8 cellular contexts compared by ENCODE assay signal in the genomic region with DNA sequence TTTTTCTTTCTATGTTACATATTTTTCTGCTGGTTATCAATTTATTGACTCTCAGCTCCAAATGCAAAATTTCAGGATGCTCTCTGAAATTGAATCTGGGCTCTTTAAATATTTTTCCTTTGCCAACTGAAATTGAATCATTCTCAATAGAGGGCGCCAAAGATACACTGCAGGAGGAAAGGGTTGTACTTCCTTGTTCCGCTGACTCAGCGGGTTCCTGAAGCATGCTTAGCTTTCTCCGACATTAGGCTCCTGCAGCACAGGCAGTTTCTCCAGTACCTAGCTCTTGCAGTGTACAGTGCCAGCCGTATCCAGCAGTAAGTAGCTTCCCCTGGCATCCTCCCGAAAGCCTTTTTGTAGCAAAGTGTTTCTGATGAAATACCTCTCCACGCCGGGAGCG. TPM values are rescaled to one million over a fixed set of nuclear protein-coding genes. Genes with fewer than 3 reads are reported as not detected.
DNase-seq lines count a peak whose midpoint lies in the region; ATAC-seq, FAIRE-seq and TF ChIP-seq lines count a peak whose summit lies in the region.
"Had no signal": no experiment of that assay in that cellular context is flagged by ENCODE, and none has a peak within 500 bp of the region (broad histone marks: within the 10 kb centered on the region; RNA-seq: fewer than 3 reads in every experiment).

No MANE protein-coding gene starts in this region.

- no peak for TF ChIP-seq POLR2A in GM12878 (IDR thresholded peaks at IDR 0.05; ENCODE audit: low read depth, low read length)
- no peak for TF ChIP-seq POLR2A in right lobe of liver (IDR thresholded peaks at IDR 0.05)

- H3K79me2 ChIP-seq in GM12878 (ENCODE audit: control insufficient read depth, insufficient read depth, low read length), result no peaks in the 10 kb centered on the region

- WGBS in GM12878 (ENCODE audit: insufficient coverage, insufficient replicate concordance, low lambda C conversion rate, missing lambda C conversion rate), result 45% methylated on average over 9 of the region's 9 CpGs
- 48% methylated on average over 9 of the region's 9 CpGs for WGBS in right lobe of liver (ENCODE audit: insufficient coverage, low coverage, low lambda C conversion rate, missing lambda C conversion rate)

- RAD21 ChIA-PET in GM12878 (lab: Charles Lee; ENCODE audit: unreplicated experiment), result interaction anchor here (0.8 kb wide), 1 partner anchor 131 kb away, joined by 4 read pairs; no protein-coding TSS in a partner anchor

- no peak overlapping the region for H3K4me2 ChIP-seq in GM12878 (ENCODE audit: control insufficient read depth, insufficient read depth)

- H3K27me3 ChIP-seq in GM12878 (replicated peaks in 1 of 2; ENCODE audit: control insufficient read depth in 2 of 2, insufficient read depth in 2 of 2, low read length in 1 of 2) (no peaks in the 10 kb centered on the region), right lobe of liver (no peaks in the 10 kb centered on the region)

- no TSS peak for BruUV-seq in GM12878 (replicated peaks; lab: Mats Ljungman, UMichigan)

- TF ChIP-seq EP300 in GM12878 (IDR thresholded peaks at IDR 0.05; ENCODE audit: borderline replicate concordance in 1 of 2, control insufficient read depth in 1 of 2, low read depth in 2 of 2, low read length in 2 of 2), result no peak

- H3K4me1 ChIP-seq in GM12878 (ENCODE audit: control insufficient read depth, insufficient read depth, low read length) (no peaks in the 10 kb centered on the region), right lobe of liver (no peaks in the 10 kb centered on the region)

- CTCF ChIA-PET in GM12878 (lab: Yijun Ruan, JAX), result interaction anchor here (0.6 to 1.7 kb wide), 12 partner anchors 13 to 1019 kb away, joined by 3 to 5 read pairs (median 3); no protein-coding TSS in a partner anchor

- SMC1A ChIA-PET in GM12878 (lab: Charles Lee; ENCODE audit: uncharacterized antibody, unreplicated experiment), result interaction anchor here (0.6 kb wide), 2 partner anchors 706 to 971 kb away, joined by 3 read pairs; no protein-coding TSS in a partner anchor

- H3K27ac ChIP-seq in GM12878 (ENCODE audit: control insufficient read depth, insufficient read depth) (no peak overlapping the region), right lobe of liver (no peak overlapping the region)

- intact Hi-C loops in GM12878 (cut with micrococcal nuclease; ENCODE audit: unreplicated experiment), result loop anchor here (2.0 kb wide), 1 partner anchor 976 kb away; no protein-coding TSS in a partner anchor
- intact Hi-C loops in right lobe of liver (cut with DNase I), result no loop called here

- no peaks in the 10 kb centered on the region for H3K36me3 ChIP-seq in GM12878 (ENCODE audit: control insufficient read depth in 2 of 2, insufficient read depth in 2 of 2, low read length in 1 of 2)
- no peaks in the 10 kb centered on the region for H3K36me3 ChIP-seq in right lobe of liver

- peak; percentile 47 to 55 (median 50); a peak in 5 of 6 replicates for TF ChIP-seq CTCF in GM12878 (IDR thresholded peaks at IDR 0.05 in 2 of 3, conservative IDR thresholded peaks at IDR 0.05 in 1 of 3; ENCODE audit: control insufficient read depth in 2 of 3, extremely low read depth in 1 of 3, insufficient read depth in 1 of 3, low read depth in 3 of 3, low read length in 3 of 3)
- TF ChIP-seq CTCF in right lobe of liver (IDR thresholded peaks at IDR 0.05), result peak; percentile 44 to 65 (median 60)

- POLR2A ChIA-PET in GM12878 (lab: Charles Lee), result no interaction called here

- peak; percentile 71 for ATAC-seq in HG03342 (IDR thresholded peaks at IDR 0.05; ENCODE audit: unreplicated experiment)
- peak; percentile 83 for ATAC-seq in GM12878
- peak; percentile 76 to 91 (median 80) for ATAC-seq in right lobe of liver
- ATAC-seq in HG03565 (IDR thresholded peaks at IDR 0.05; ENCODE audit: unreplicated experiment), result no peak
- no peak for ATAC-seq in HG03469 (IDR thresholded peaks at IDR 0.05; ENCODE audit: unreplicated experiment)

- no peaks in the 10 kb centered on the region for H3K9me3 ChIP-seq in GM12878 (replicated peaks; ENCODE audit: control insufficient read depth, insufficient read depth, low read length)
- no peaks in the 10 kb centered on the region for H3K9me3 ChIP-seq in right lobe of liver

- no peak overlapping the region for H3K9ac ChIP-seq in GM12878 (ENCODE audit: control insufficient read depth, insufficient read depth, low read length)

- peak; percentile 72 for TF ChIP-seq RAD21 in GM12878 (IDR thresholded peaks at IDR 0.05; ENCODE audit: insufficient read depth, low read depth, low read length)

- no peaks in the 10 kb centered on the region for H4K20me1 ChIP-seq in GM12878 (ENCODE audit: control insufficient read depth, insufficient read depth)

- DNase-seq in G401 (ENCODE audit: low spot score) (peak; percentile 1), NCI-H510A (lab: John Stamatoyannopoulos, UW) (peak; percentile 28), GM12878 (ENCODE audit: low read depth, low spot score) (no peak), right lobe of liver (peak in 1 of 3 donors; percentile 43)

- in situ Hi-C loops in G401 (cut with HindIII; ENCODE audit: low sequenced_read_pairs) (no loop called here), GM12878 (cut with MboI) (no loop called here)

- H3K4me3 ChIP-seq in GM12878 (no peak overlapping the region), right lobe of liver (no peak overlapping the region)

- H2AFZ ChIP-seq in GM12878 (ENCODE audit: control insufficient read depth, low read depth, low read length), result no peak overlapping the region

- FAIRE-seq in GM12878 (lab: Jason Lieb, UNC), result no peak

TF ChIP-seq in GM12878, 131 proteins besides CTCF, POLR2A, EP300 and RAD21:
- peak; percentile 18; the same call in 1 of the 2 replicates for TF ChIP-seq SMC3 (IDR thresholded peaks at IDR 0.05; ENCODE audit: borderline replicate concordance, low read length)
- TF ChIP-seq, protein P1, sequence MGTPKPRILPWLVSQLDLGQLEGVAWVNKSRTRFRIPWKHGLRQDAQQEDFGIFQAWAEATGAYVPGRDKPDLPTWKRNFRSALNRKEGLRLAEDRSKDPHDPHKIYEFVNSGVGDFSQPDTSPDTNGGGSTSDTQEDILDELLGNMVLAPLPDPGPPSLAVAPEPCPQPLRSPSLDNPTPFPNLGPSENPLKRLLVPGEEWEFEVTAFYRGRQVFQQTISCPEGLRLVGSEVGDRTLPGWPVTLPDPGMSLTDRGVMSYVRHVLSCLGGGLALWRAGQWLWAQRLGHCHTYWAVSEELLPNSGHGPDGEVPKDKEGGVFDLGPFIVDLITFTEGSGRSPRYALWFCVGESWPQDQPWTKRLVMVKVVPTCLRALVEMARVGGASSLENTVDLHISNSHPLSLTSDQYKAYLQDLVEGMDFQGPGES (IDR thresholded peaks at IDR 0.05), result no peak

RNA-seq across cellular contexts. Expression of gene CFAP47, which starts 28.8 kb away (rescaled TPM):
- total RNA-seq in G401 (2014; rRNA removed; shearing (Covaris generic)), result not detected in 2 replicates
- 0.15 and 0.32 TPM in 2 replicates for total RNA-seq in GM12878 (2013; cell fraction: nucleolus; rRNA removed)
- total RNA-seq in GM12878 (2014; rRNA removed) (0.05 and 0.06 TPM in 2 replicates), GM12878 (2014; rRNA removed; fragmentation: Illumina TruSeq; extraction: Trizol) (0.04 and 0.09 TPM in 2 replicates), GM12878 (2021) (0.03 and 0.13 TPM in 2 replicates), right lobe of liver (under 1 TPM in 3 of 6 experiments, not detected in 3; 0.09 to 0.24 (median 0.20) TPM)
- polyA plus RNA-seq in GM12878 (2011; ENCODE audit: low read depth), result not detected
- polyA plus RNA-seq in GM12878 (2011; rRNA removed) (0.88 and 1.5 TPM in 2 replicates), GM12878 (2014; fragmentation: Illumina TruSeq; extraction: Trizol) (0.09 TPM in 1 of 2 replicates, not detected in the other), GM12878 (2014; fragmentation: Nextera tagmentation; extraction: Ambion mirVana) (under 1 TPM in 1 of 2 experiments, not detected in 1; 0.02 TPM), GM12878 (2014; rRNA removed) (not detected in 2 replicates), GM12878 (2016; fragmentation: Nextera tagmentation; extraction: Ambion mirVana) (under 1 TPM in 1 of 2 experiments, not detected in 1; 0.13 TPM)
- 0.27 and 0.30 TPM in 2 replicates for polyA plus RNA-seq in GM12878 (2011; cell fraction: cytosol; rRNA removed)
- 1.3 and 1.8 TPM in 2 replicates for polyA plus RNA-seq in GM12878 (2011; cell fraction: nucleus; rRNA removed)
- polyA plus RNA-seq in GM12878 (2012), result not detected in 2 replicates
- polyA minus RNA-seq in GM12878 (2011; rRNA and poly(A)+ RNA removed), result 2.0 and 2.3 TPM in 2 replicates
- 0.27 and 0.73 TPM in 2 replicates for polyA minus RNA-seq in GM12878 (2011; cell fraction: cytosol; rRNA and poly(A)+ RNA removed)
- 3.7 and 5.4 TPM in 2 replicates for polyA minus RNA-seq in GM12878 (2011; cell fraction: nucleus; rRNA and poly(A)+ RNA removed)
- total RNA-seq: T-helper 2 cell treated with Interferon-gamma antibody and Interleukin-4, amounts not matched to agents 100 ng/mL and 5 ng/mL, for 36 hours had no signal

Comparison
In these comparisons a context has a peak if more than half of its experiments do, and no peak if none do; other contexts are left out.
1. ATAC-seq: peak in HG03342 (single experiment), GM12878 (single experiment) and right lobe of liver (4 of 4); none in HG03565 (single experiment) and HG03469 (single experiment).